ENCODE assay signal across 18 cellular contexts in genomic region chr16:72886366-72886974, GRCh38.
"Had no signal": no experiment of that assay in that cellular context is flagged by ENCODE, and none has a peak within 500 bp of the region (broad histone marks: within the 10 kb centered on the region; RNA-seq: fewer than 3 reads in every experiment).

No MANE protein-coding gene starts in this region.

- H3K27me3 Mint-ChIP-seq: activated CD4-positive, alpha-beta memory T cell treated with anti-CD3 and anti-CD28 coated beads, Interleukin-2, amount 10 ng/mL, durations not matched to agents 7 days and 5 days; activated CD8-positive, alpha-beta memory T cell treated with anti-CD3 and anti-CD28 coated beads, Interleukin-2, amount 10 ng/mL, durations not matched to agents 7 days and 5 days; activated naive CD8-positive, alpha-beta T cell; memory B cell; naive B cell had no signal

- H3K27ac ChIP-seq: cardiac muscle cell, gastrocnemius medialis, pancreas, tibial nerve, uterus had no signal

- H3K9me3 ChIP-seq: gastrocnemius medialis, mucosa of descending colon, pancreas, tibial nerve, uterus had no signal

- H3K27me3 ChIP-seq: cardiac muscle cell, gastrocnemius medialis, pancreas, tibial nerve, uterus had no signal

- H3K36me3 ChIP-seq: uterus had no signal

- ATAC-seq: activated CD8-positive, alpha-beta memory T cell treated with anti-CD3 and anti-CD28 coated beads, Interleukin-2, amount 10 ng/mL, durations not matched to agents 7 days and 5 days; gastrocnemius medialis; left ventricle myocardium superior; mucosa of descending colon; pancreas had no signal

- H3K9me3 Mint-ChIP-seq: endodermal cell had no signal

- H3K4me1 Mint-ChIP-seq: activated CD4-positive, alpha-beta memory T cell treated with anti-CD3 and anti-CD28 coated beads, Interleukin-2, amount 10 ng/mL, durations not matched to agents 7 days and 5 days; activated CD8-positive, alpha-beta memory T cell treated with anti-CD3 and anti-CD28 coated beads, Interleukin-2, amount 10 ng/mL, durations not matched to agents 7 days and 5 days; memory B cell; naive B cell had no signal

- H3K27ac Mint-ChIP-seq: activated CD4-positive, alpha-beta memory T cell treated with anti-CD3 and anti-CD28 coated beads, Interleukin-2, amount 10 ng/mL, durations not matched to agents 7 days and 5 days; activated CD8-positive, alpha-beta memory T cell treated with anti-CD3 and anti-CD28 coated beads, Interleukin-2, amount 10 ng/mL, durations not matched to agents 7 days and 5 days; activated naive CD8-positive, alpha-beta T cell; endodermal cell; memory B cell had no signal

- DNase-seq: activated CD4-positive, alpha-beta memory T cell treated with anti-CD3 and anti-CD28 coated beads, Interleukin-2, amount 10 ng/mL, durations not matched to agents 7 days and 5 days; activated CD4-positive, alpha-beta T cell treated with anti-CD3 and anti-CD28 coated beads for 48 hours; activated CD4-positive, CD25-positive, alpha-beta regulatory T cell; activated CD8-positive, alpha-beta memory T cell treated with anti-CD3 and anti-CD28 coated beads, Interleukin-2, amount 10 ng/mL, durations not matched to agents 7 days and 5 days; endodermal cell; gastrocnemius medialis; head of caudate nucleus; kidney; left ventricle myocardium superior; mucosa of descending colon; naive B cell; pancreas; stimulated activated naive CD4-positive, alpha-beta T cell treated with Interleukin-2 at 50 U/mL for 16 hours; uterus had no signal

- H3K36me3 Mint-ChIP-seq: activated CD8-positive, alpha-beta memory T cell treated with anti-CD3 and anti-CD28 coated beads, Interleukin-2, amount 10 ng/mL, durations not matched to agents 7 days and 5 days; activated naive CD8-positive, alpha-beta T cell had no signal

- H3K4me1 ChIP-seq: uterus had no signal

- H3K4me3 Mint-ChIP-seq: activated CD4-positive, alpha-beta memory T cell treated with anti-CD3 and anti-CD28 coated beads, Interleukin-2, amount 10 ng/mL, durations not matched to agents 7 days and 5 days; activated CD8-positive, alpha-beta memory T cell treated with anti-CD3 and anti-CD28 coated beads, Interleukin-2, amount 10 ng/mL, durations not matched to agents 7 days and 5 days; activated naive CD8-positive, alpha-beta T cell; endodermal cell; memory B cell; naive B cell had no signal

- H3K4me3 ChIP-seq: cardiac muscle cell, gastrocnemius medialis, mucosa of descending colon, pancreas, tibial nerve, uterus had no signal
